8 cellular contexts compared by ENCODE assay signal in the genomic region with DNA sequence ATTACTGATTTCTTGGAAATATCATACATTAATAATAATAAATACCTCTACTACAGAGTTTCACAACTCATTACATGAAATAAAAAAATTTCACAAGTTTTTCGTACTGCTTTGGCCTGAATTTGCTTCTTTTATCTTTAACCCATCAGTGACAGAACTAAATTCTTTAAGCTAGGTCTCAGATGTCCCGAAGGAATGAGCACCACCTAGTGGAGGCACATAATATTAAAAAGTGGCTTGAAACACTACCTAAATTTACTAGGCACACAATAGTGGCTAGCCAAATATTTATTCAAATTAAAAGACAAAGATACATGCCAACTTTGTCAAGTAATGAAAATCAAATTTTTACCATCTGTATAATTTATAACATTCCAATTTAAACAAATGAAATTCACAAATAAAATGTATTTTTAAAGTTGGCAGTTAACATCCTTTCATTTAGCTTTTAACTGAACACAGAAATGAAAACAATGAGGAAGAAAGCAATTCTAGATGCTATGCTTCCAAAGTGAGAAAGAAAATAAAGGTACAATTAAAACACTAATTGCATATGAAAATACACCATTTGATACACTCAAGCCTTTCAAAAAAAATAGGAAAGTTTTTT.
A peak's percentile ranks its signal among the peaks of the same experiment; 100 is the strongest.
DNase-seq lines count a peak whose midpoint lies in the region; ATAC-seq and TF ChIP-seq lines count a peak whose summit lies in the region.

No MANE protein-coding gene starts in this region.

- no peak overlapping the region for H3K4me2 ChIP-seq in neural progenitor cell

- no peaks in the 10 kb centered on the region for H3K4me1 Mint-ChIP-seq in neural progenitor cell

- H3K9me3 ChIP-seq in neural progenitor cell (ENCODE audit: low read depth): no peaks in the 10 kb centered on the region

- no peaks in the 10 kb centered on the region for H3K36me3 Mint-ChIP-seq in neural progenitor cell

- no peaks in the 10 kb centered on the region for H3K79me2 ChIP-seq in neural progenitor cell (ENCODE audit: low read depth)

- peak; percentile 26 for DNase-seq in SKM-1 treated with dmso at 0.1 percent for 144 hours (lab: John Stamatoyannopoulos, UW; ENCODE audit: unreplicated experiment)
- no peak for DNase-seq in SKM-1 (lab: John Stamatoyannopoulos, UW; ENCODE audit: unreplicated experiment)
- DNase-seq in NCI-H128 (lab: John Stamatoyannopoulos, UW; ENCODE audit: unreplicated experiment): peak; percentile 17
- peak; percentile 84 for DNase-seq in fibroblast of peridontal ligament (ENCODE audit: extremely low read depth)
- peak; percentile 74 for DNase-seq in neural progenitor cell (ENCODE audit: low spot score)
- no peak for DNase-seq in NCI-H774 (lab: John Stamatoyannopoulos, UW)

- no peak overlapping the region for H3K4me3 Mint-ChIP-seq in neural progenitor cell

- TF ChIP-seq CTCF in VCaP (conservative IDR thresholded peaks at IDR 0.05) (peak; percentile 86), neural progenitor cell (IDR thresholded peaks at IDR 0.05) (peak; percentile 89)

- H3K27ac Mint-ChIP-seq in neural progenitor cell: no peak overlapping the region

- peaks cover 3% of the 10 kb centered on the region for H3K4me1 ChIP-seq in neural progenitor cell

- H3K36me3 ChIP-seq in neural progenitor cell: no peaks in the 10 kb centered on the region

- ATAC-seq in GM21515 (IDR thresholded peaks at IDR 0.05; ENCODE audit: unreplicated experiment): peak; percentile 72

- H3K4me3 ChIP-seq in neural progenitor cell: no peak overlapping the region

- no peaks in the 10 kb centered on the region for H3K9me3 Mint-ChIP-seq in neural progenitor cell

- H3K9ac ChIP-seq in neural progenitor cell: no peak overlapping the region

- no peaks in the 10 kb centered on the region for H3K27me3 Mint-ChIP-seq in neural progenitor cell (ENCODE audit: insufficient read depth, low read depth)

- no peaks in the 10 kb centered on the region for H3K27me3 ChIP-seq in neural progenitor cell

- H3F3A ChIP-seq in neural progenitor cell (ENCODE audit: low read depth): peaks cover 3% of the 10 kb centered on the region

- no peak overlapping the region for H3K27ac ChIP-seq in VCaP
- H3K27ac ChIP-seq in neural progenitor cell: no peak overlapping the region

- no peak overlapping the region for H2AFZ ChIP-seq in neural progenitor cell (replicated peaks)

- H4K20me1 ChIP-seq in neural progenitor cell (ENCODE audit: low read depth): no peaks in the 10 kb centered on the region

Comparison
In these comparisons a context has a peak if more than half of its experiments do, and no peak if none do; other contexts are left out.
1. DNase-seq: peak in SKM-1 treated with dmso at 0.1 percent for 144 hours (single experiment), NCI-H128 (single experiment), fibroblast of peridontal ligament (single experiment) and neural progenitor cell (single experiment); none in SKM-1 (single experiment) and NCI-H774 (single experiment).